Comparison of ENCODE assay signal across 12 cellular contexts in genomic region chr7:34277016-34277800, GRCh38.
DNase-seq lines count a peak whose midpoint lies in the region; ATAC-seq and TF ChIP-seq lines count a peak whose summit lies in the region.
"Had no signal": no experiment of that assay in that cellular context is flagged by ENCODE, and none has a peak within 500 bp of the region (broad histone marks: within the 10 kb centered on the region; RNA-seq: fewer than 3 reads in every experiment).

No MANE protein-coding gene starts in this region.

- no peak overlapping the region for H3K23ac ChIP-seq in IMR-90 (ENCODE audit: low read depth, low read length)

- H3K27ac ChIP-seq in BLaER1 treated with 17β-estradiol and CSF1 and Interleukin-3, amounts not matched to agents 10 nM and 100 nM = peak overlapping the region in 10 of 11 experiments; percentile 20 to 68 (median 56); a peak in 16 of 22 replicates
- H3K27ac ChIP-seq in IMR-90 (ENCODE audit: insufficient read depth, low read length) = no peak overlapping the region
- no peak overlapping the region for H3K27ac ChIP-seq in CD4-positive, alpha-beta memory T cell (ENCODE audit: low read depth, low read length)
- H3K27ac ChIP-seq: adrenal gland, stomach had no signal

- H3K9me3 ChIP-seq in BLaER1 treated with 17β-estradiol and CSF1 and Interleukin-3, amounts not matched to agents 10 nM and 100 nM (replicated peaks in 1 of 11) = peaks cover 11 to 15% (median 12%) of the 10 kb centered on the region in 11 experiments
- H3K9me3 ChIP-seq in IMR-90 (ENCODE audit: control insufficient read depth, insufficient read depth, low read length) = no peaks in the 10 kb centered on the region
- H3K9me3 ChIP-seq in CD4-positive, alpha-beta memory T cell (ENCODE audit: control insufficient read depth in 1 of 2, low read length in 2 of 2) = no peaks in the 10 kb centered on the region
- H3K9me3 ChIP-seq: adrenal gland had no signal

- H3K9me3 Mint-ChIP-seq in CD4-positive, alpha-beta memory T cell = peaks cover 0 to 5% (median under 1%) of the 10 kb centered on the region in 8 donors

- no peak overlapping the region for H2BK20ac ChIP-seq in IMR-90 (ENCODE audit: low read depth, low read length)

- DNase-seq in IMR-90 = peak; percentile 31
- peak; percentile 55 for DNase-seq in amniotic epithelial cell (ENCODE audit: low read depth)
- no peak for DNase-seq in CD4-positive, alpha-beta memory T cell
- DNase-seq in mucosa of gallbladder (ENCODE audit: low spot score) = no peak
- no peak for DNase-seq in HuH-7.5 (ENCODE audit: low spot score)
- DNase-seq: activated B cell treated with CpG ODN at 0.5 μM for 24 hours, adrenal gland, NCI-H748 treated with DMSO at 0.1 percent for 48 hours, stomach had no signal

- no peaks in the 10 kb centered on the region for H3K27me3 Mint-ChIP-seq in CD4-positive, alpha-beta memory T cell
- H3K27me3 Mint-ChIP-seq: activated B cell treated with CpG ODN at 0.5 μM for 24 hours had no signal

- H3K79me1 ChIP-seq in IMR-90 (ENCODE audit: low read depth in 1 of 2, low read length in 2 of 2) = no peaks in the 10 kb centered on the region

- H3K18ac ChIP-seq in IMR-90 (ENCODE audit: low read depth, low read length) = no peak overlapping the region

- H3K27me3 ChIP-seq in BLaER1 treated with 17β-estradiol and CSF1 and Interleukin-3, amounts not matched to agents 10 nM and 100 nM = no peaks in the 10 kb centered on the region
- H3K27me3 ChIP-seq in IMR-90 (ENCODE audit: control insufficient read depth, insufficient read depth, low read length) = no peaks in the 10 kb centered on the region; the same call in 1 of the 2 replicates
- no peaks in the 10 kb centered on the region for H3K27me3 ChIP-seq in CD4-positive, alpha-beta memory T cell (ENCODE audit: insufficient read depth, low read length)
- H3K27me3 ChIP-seq: adrenal gland, stomach had no signal

- no peak overlapping the region for H4K5ac ChIP-seq in IMR-90 (ENCODE audit: low read depth, low read length)

- H3K4me3 Mint-ChIP-seq in CD4-positive, alpha-beta memory T cell = no peak overlapping the region
- H3K4me3 Mint-ChIP-seq: activated B cell treated with CpG ODN at 0.5 μM for 24 hours had no signal

- H3K4me3 ChIP-seq in BLaER1 treated with 17β-estradiol and CSF1 and Interleukin-3, amounts not matched to agents 10 nM and 100 nM = no peak overlapping the region
- no peak overlapping the region for H3K4me3 ChIP-seq in IMR-90 (ENCODE audit: insufficient read depth, low read depth, low read length)
- no peak overlapping the region for H3K4me3 ChIP-seq in CD4-positive, alpha-beta memory T cell (ENCODE audit: low read length in 2 of 2)
- H3K4me3 ChIP-seq: adrenal gland, stomach had no signal

- intact Hi-C loops in IMR-90 (cut with micrococcal nuclease) = no loop called here
- intact Hi-C loops in CD4-positive, alpha-beta memory T cell (cut with micrococcal nuclease) = no loop called here

- peaks cover 9 to 21% (median 15%) of the 10 kb centered on the region in 10 experiments; a peak in 16 of 20 replicates for H3K4me1 ChIP-seq in BLaER1 treated with 17β-estradiol and CSF1 and Interleukin-3, amounts not matched to agents 10 nM and 100 nM
- no peaks in the 10 kb centered on the region for H3K4me1 ChIP-seq in IMR-90 (ENCODE audit: control insufficient read depth, insufficient read depth, low read length)
- no peaks in the 10 kb centered on the region for H3K4me1 ChIP-seq in CD4-positive, alpha-beta memory T cell (ENCODE audit: insufficient read depth, low read length)
- H3K4me1 ChIP-seq: adrenal gland, stomach had no signal

- H4K20me1 ChIP-seq in BLaER1 treated with 17β-estradiol and CSF1 and Interleukin-3, amounts not matched to agents 10 nM and 100 nM = no peaks in the 10 kb centered on the region
- H4K20me1 ChIP-seq in IMR-90 (ENCODE audit: insufficient read depth, low read length) = no peaks in the 10 kb centered on the region

- no peak overlapping the region for H4K8ac ChIP-seq in IMR-90 (ENCODE audit: low read depth in 2 of 2, low read length in 2 of 2)

- H3K9ac ChIP-seq in BLaER1 treated with 17β-estradiol and CSF1 and Interleukin-3, amounts not matched to agents 10 nM and 100 nM = no peak overlapping the region
- H3K9ac ChIP-seq in IMR-90 (ENCODE audit: low read depth, low read length) = no peak overlapping the region

- no peak overlapping the region for H3K56ac ChIP-seq in IMR-90 (ENCODE audit: extremely low read depth, insufficient read depth, low read length)

- in situ Hi-C loops in IMR-90 (cut with MboI; ENCODE audit: low sequenced_read_pairs) = no loop called here

- peak overlapping the region; percentile 18 to 67 (median 42) for H3K4me2 ChIP-seq in BLaER1 treated with 17β-estradiol and CSF1 and Interleukin-3, amounts not matched to agents 10 nM and 100 nM
- H3K4me2 ChIP-seq in IMR-90 (ENCODE audit: low read depth, low read length) = no peak overlapping the region

- dilution Hi-C loops in IMR-90 (cut with HindIII; ENCODE audit: low sequenced_read_pairs, unreplicated experiment) = no loop called here

- H3K36me3 ChIP-seq in BLaER1 treated with 17β-estradiol and CSF1 and Interleukin-3, amounts not matched to agents 10 nM and 100 nM = 0 out of 22 replicates have a peak, but pooled peaks cover 0 to 7% (median 0%) of the 10 kb centered on the region in 11 experiments
- H3K36me3 ChIP-seq in IMR-90 (ENCODE audit: control insufficient read depth, insufficient read depth, low read length) = no peaks in the 10 kb centered on the region
- no peaks in the 10 kb centered on the region for H3K36me3 ChIP-seq in CD4-positive, alpha-beta memory T cell (ENCODE audit: insufficient read depth, low read length)
- H3K36me3 ChIP-seq: adrenal gland, stomach had no signal

- no peaks in the 10 kb centered on the region for H3K9me1 ChIP-seq in IMR-90 (ENCODE audit: insufficient read depth, low read length)

- H3K36me3 Mint-ChIP-seq in CD4-positive, alpha-beta memory T cell = no peaks in the 10 kb centered on the region

- no peak for TF ChIP-seq POLR2A in IMR-90 (IDR thresholded peaks at IDR 0.05; ENCODE audit: low read depth, low read length)

- no peak for TF ChIP-seq RAD21 in IMR-90 (IDR thresholded peaks at IDR 0.05; ENCODE audit: low read length)

- no peak overlapping the region for H2AK5ac ChIP-seq in IMR-90 (ENCODE audit: low read depth, low read length)

- POLR2A ChIA-PET in IMR-90 (lab: Charles Lee; ENCODE audit: unreplicated experiment) = no interaction called here
- POLR2A ChIA-PET in CD4-positive, alpha-beta memory T cell (lab: Charles Lee; ENCODE audit: partially characterized antibody) = no interaction called here

- CTCF ChIA-PET in IMR-90 (lab: Yijun Ruan, JAX) = no interaction called here
- CTCF ChIA-PET in CD4-positive, alpha-beta memory T cell (lab: Charles Lee; ENCODE audit: partially characterized antibody) = no interaction called here

- peaks cover 0 to 2% (median 0%) of the 10 kb centered on the region in 4 donors for H3K4me1 Mint-ChIP-seq in CD4-positive, alpha-beta memory T cell
- H3K4me1 Mint-ChIP-seq: activated B cell treated with CpG ODN at 0.5 μM for 24 hours had no signal

- no peak overlapping the region for H3K27ac Mint-ChIP-seq in CD4-positive, alpha-beta memory T cell
- H3K27ac Mint-ChIP-seq: activated B cell treated with CpG ODN at 0.5 μM for 24 hours had no signal

- H2AFZ ChIP-seq in IMR-90 (replicated peaks; ENCODE audit: low read length, poor library complexity) = no peak overlapping the region

- no peak overlapping the region for H3K14ac ChIP-seq in IMR-90 (replicated peaks; ENCODE audit: low read depth, low read length)

- no peak overlapping the region for H2BK5ac ChIP-seq in IMR-90 (ENCODE audit: low read depth, low read length, poor library complexity, severe bottlenecking)

- ATAC-seq in GM19463 (IDR thresholded peaks at IDR 0.05; ENCODE audit: unreplicated experiment) = peak; percentile 81
- no peak for ATAC-seq in IMR-90 (ENCODE audit: low read depth)
- no peak for ATAC-seq in HG03097 (IDR thresholded peaks at IDR 0.05; ENCODE audit: low FRiP score, unreplicated experiment)

- no peak overlapping the region for H2BK15ac ChIP-seq in IMR-90 (ENCODE audit: low read depth, low read length)

- H2BK120ac ChIP-seq in IMR-90 (ENCODE audit: low read depth, low read length) = no peak overlapping the region

- WGBS in IMR-90 (ENCODE audit: extremely low coverage in 2 of 2, insufficient read length in 1 of 2), 2 experiments = 60% methylated on average over 1 of the region's 7 CpGs; no CpG with 5 or more reads in 1 of the 2 experiments

- TF ChIP-seq CTCF in IMR-90 (conservative IDR thresholded peaks at IDR 0.05; ENCODE audit: low read depth, low read length) = no peak

- no peak overlapping the region for H3K4ac ChIP-seq in IMR-90 (ENCODE audit: low read depth, low read length)

- H4K91ac ChIP-seq in IMR-90 (ENCODE audit: insufficient read depth, low read depth, low read length) = no peak overlapping the region

- H2AK9ac ChIP-seq in IMR-90 (replicated peaks; ENCODE audit: low read depth, low read length, poor library complexity) = no peak overlapping the region

- BruUV-seq in IMR-90 (replicated peaks; lab: Mats Ljungman, UMichigan) = no TSS peak

TF ChIP-seq in IMR-90, 13 proteins besides CTCF, POLR2A, EP300 and RAD21:
- TF ChIP-seq RCOR1 (IDR thresholded peaks at IDR 0.05; ENCODE audit: insufficient replicate concordance, low read length) (no peak), USF2 (IDR thresholded peaks at IDR 0.05; ENCODE audit: low read depth, low read length) (no peak), RFX5 (IDR thresholded peaks at IDR 0.05; ENCODE audit: low read depth, low read length) (no peak), MAFK (IDR thresholded peaks at IDR 0.05; ENCODE audit: low read depth, low read length) (no peak), MAZ (IDR thresholded peaks at IDR 0.05; ENCODE audit: borderline replicate concordance, low read depth, low read length) (no peak), ELK1 (IDR thresholded peaks at IDR 0.05; ENCODE audit: borderline replicate concordance, low read depth, low read length) (no peak), FOS (IDR thresholded peaks at IDR 0.05; ENCODE audit: low read depth, low read length) (no peak)
TF ChIP-seq in IMR-90: peak in this region for 0.

Comparison
In these comparisons a context has a peak if more than half of its experiments do, and no peak if none do; other contexts are left out.
1. H3K27ac ChIP-seq: peak in BLaER1 treated with 17β-estradiol and CSF1 and Interleukin-3, amounts not matched to agents 10 nM and 100 nM (10 of 11); none in IMR-90 (single experiment) and CD4-positive, alpha-beta memory T cell (single experiment).
2. DNase-seq: peak in IMR-90 (single experiment) and amniotic epithelial cell (single experiment); none in CD4-positive, alpha-beta memory T cell (0 of 5), mucosa of gallbladder (single experiment) and HuH-7.5 (single experiment).